Comparison of ENCODE assay signal across 15 cellular contexts in the genomic region with DNA sequence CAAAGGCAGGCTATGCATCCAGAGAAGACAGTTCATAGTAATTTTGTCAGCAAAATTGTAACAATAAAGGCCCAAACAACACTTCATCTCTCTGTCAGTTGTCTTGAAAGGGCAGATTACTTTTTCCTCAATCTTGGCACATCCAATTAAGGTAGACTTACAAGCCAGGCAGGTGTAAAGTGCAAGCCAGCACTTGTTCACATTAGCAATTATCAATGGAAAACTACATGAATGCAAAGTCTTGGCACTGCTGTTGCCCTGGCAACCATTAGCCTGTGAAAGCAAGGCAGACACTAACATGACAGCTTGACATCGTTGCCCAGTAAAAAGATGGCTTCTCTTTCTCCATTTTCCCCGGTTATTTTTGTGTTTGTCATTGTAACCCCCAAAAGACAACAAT.
DNase-seq lines count a peak whose midpoint lies in the region; ATAC-seq, FAIRE-seq and TF ChIP-seq lines count a peak whose summit lies in the region.
"Had no signal": no experiment of that assay in that cellular context is flagged by ENCODE, and none has a peak within 500 bp of the region (broad histone marks: within the 10 kb centered on the region; RNA-seq: fewer than 3 reads in every experiment).

No MANE protein-coding gene starts in this region.

- peak overlapping the region; percentile 29 for H3K9ac ChIP-seq in neural cell (ENCODE audit: low read length)
- H3K9ac ChIP-seq in mammary epithelial cell (ENCODE audit: insufficient read depth, low read length): no peak overlapping the region
- H3K9ac ChIP-seq: KMS-11 had no signal

- peak; percentile 98 for TF ChIP-seq EP300 in neural cell (conservative IDR thresholded peaks at IDR 0.05; ENCODE audit: poor library complexity, severe bottlenecking)

- no peaks in the 10 kb centered on the region for H3K4me1 ChIP-seq in mammary epithelial cell (ENCODE audit: insufficient read depth, low read length)

- CTCF ChIA-PET in mammary epithelial cell (lab: Charles Lee; ENCODE audit: low non-redundant PET): no interaction called here

- TF ChIP-seq CTCF in bronchial epithelial cell (IDR thresholded peaks at IDR 0.05; ENCODE audit: insufficient read depth, low read length, severe bottlenecking) (no peak), neural cell (IDR thresholded peaks at IDR 0.05; ENCODE audit: poor library complexity, severe bottlenecking) (no peak), mammary epithelial cell (conservative IDR thresholded peaks at IDR 0.05 in 1 of 2, IDR thresholded peaks at IDR 0.05 in 1 of 2; ENCODE audit: extremely low read depth in 1 of 2, insufficient read depth in 1 of 2, low read depth in 1 of 2, low read length in 2 of 2) (no peak)

- H3K4me2 ChIP-seq in neural cell (ENCODE audit: low read length) (peak overlapping the region; percentile 4), mammary epithelial cell (ENCODE audit: insufficient read depth, low read depth, low read length) (no peak overlapping the region)
- H3K4me2 ChIP-seq: KMS-11, PC-9 had no signal

- no TSS peak for BruUV-seq in mammary epithelial cell (replicated peaks; lab: Mats Ljungman, UMichigan)

- no peak overlapping the region for H3K4me3 ChIP-seq in bronchial epithelial cell (ENCODE audit: low read depth, low read length)
- peak overlapping the region; percentile 37 for H3K4me3 ChIP-seq in neural cell (ENCODE audit: low read length)
- H3K4me3 ChIP-seq in mammary epithelial cell (replicated peaks in 1 of 3; ENCODE audit: insufficient read depth in 1 of 3, low read depth in 2 of 3, low read length in 3 of 3): no peak overlapping the region
- H3K4me3 ChIP-seq: PC-9 had no signal

- H4K20me1 ChIP-seq in neural cell (ENCODE audit: insufficient read depth) (no peaks in the 10 kb centered on the region), mammary epithelial cell (ENCODE audit: insufficient read depth, low read length) (no peaks in the 10 kb centered on the region)

- peak; percentile 30 for TF ChIP-seq RAD21 in neural cell (conservative IDR thresholded peaks at IDR 0.05)

- dilution Hi-C loops in mammary epithelial cell (cut with HindIII; ENCODE audit: low sequenced_read_pairs): no loop called here

- peak overlapping the region; percentile 76 for H3K27ac ChIP-seq in neural cell (ENCODE audit: low read length)
- H3K27ac ChIP-seq in mammary epithelial cell (ENCODE audit: insufficient read depth, low read depth, low read length): no peak overlapping the region
- H3K27ac ChIP-seq: KMS-11, PC-9 had no signal

- WGBS in mammary epithelial cell (ENCODE audit: low coverage, missing lambda C conversion rate): 23% methylated on average over 2 of the region's 2 CpGs

- no peak for FAIRE-seq in bronchial epithelial cell (lab: Jason Lieb, UNC)
- FAIRE-seq: HepG2 had no signal

- peak in 2 of 3 experiments; percentile 45 to 83 for DNase-seq in NCI-H1417 (lab: John Stamatoyannopoulos, UW)
- DNase-seq in NCI-H2171 treated with DMSO at 0.1 percent for 48 hours (lab: John Stamatoyannopoulos, UW): peak; percentile 48
- DNase-seq in bronchial epithelial cell (ENCODE audit: low read depth): peak; percentile 58
- DNase-seq in NCI-H2227 (lab: John Stamatoyannopoulos, UW; ENCODE audit: unreplicated experiment): no peak
- DNase-seq in mammary epithelial cell: no peak
- DNase-seq: CD8-positive, alpha-beta T cell; H9; NCI-H1092 treated with DMSO at 0.1 percent for 48 hours; NCI-H1930; NCI-H446; PC-9 had no signal

- intact Hi-C loops in mammary epithelial cell (cut with micrococcal nuclease): no loop called here

- in situ Hi-C loops in mammary epithelial cell (cut with MboI; ENCODE audit: low sequenced_read_pairs in 2 of 2): no loop called here

- H3K27me3 ChIP-seq in bronchial epithelial cell (ENCODE audit: control insufficient read depth, insufficient read depth, low read length) (no peaks in the 10 kb centered on the region), neural cell (ENCODE audit: insufficient read depth, low read depth, low read length) (no peaks in the 10 kb centered on the region), mammary epithelial cell (ENCODE audit: insufficient read depth, low read length) (no peaks in the 10 kb centered on the region)

- ATAC-seq in GM18870 (IDR thresholded peaks at IDR 0.05; ENCODE audit: unreplicated experiment): no peak
- ATAC-seq: CD8-positive, alpha-beta T cell; HepG2 had no signal

- H2AFZ ChIP-seq in neural cell (ENCODE audit: low read depth, low read length) (no peak overlapping the region), mammary epithelial cell (ENCODE audit: low read depth, low read length) (no peak overlapping the region)
- H2AFZ ChIP-seq: PC-9 had no signal

- no peaks in the 10 kb centered on the region for H3K36me3 ChIP-seq in bronchial epithelial cell (ENCODE audit: control insufficient read depth, insufficient read depth, low read length)
- no peaks in the 10 kb centered on the region for H3K36me3 ChIP-seq in neural cell (ENCODE audit: insufficient read depth, low read length)
- H3K36me3 ChIP-seq in mammary epithelial cell (ENCODE audit: insufficient read depth, low read length): no peaks in the 10 kb centered on the region

- H3K9me2 ChIP-seq in neural cell (ENCODE audit: insufficient read depth, low read length): no peaks in the 10 kb centered on the region

- H3K79me2 ChIP-seq in neural cell (replicated peaks; ENCODE audit: insufficient read depth, low read length): no peaks in the 10 kb centered on the region
- no peaks in the 10 kb centered on the region for H3K79me2 ChIP-seq in mammary epithelial cell (ENCODE audit: insufficient read depth, low read length)

- H3K9me3 ChIP-seq in neural cell (ENCODE audit: low read length) (no peaks in the 10 kb centered on the region), mammary epithelial cell (replicated peaks; ENCODE audit: insufficient read depth, low read length) (no peaks in the 10 kb centered on the region)

- H3F3A ChIP-seq in neural cell (ENCODE audit: insufficient read depth, low read length, poor library complexity, severe bottlenecking): no peaks in the 10 kb centered on the region

TF ChIP-seq in neural cell, 6 proteins besides CTCF, POLR2A, EP300 and RAD21:
- peak; percentile 31 for TF ChIP-seq SMC3 (conservative IDR thresholded peaks at IDR 0.05; ENCODE audit: poor library complexity)
- TF ChIP-seq POLR2AphosphoS5 (IDR thresholded peaks at IDR 0.05): peak; percentile 85
- TF ChIP-seq MXI1 (conservative IDR thresholded peaks at IDR 0.05; ENCODE audit: poor library complexity, severe bottlenecking): peak; percentile 33
- TF ChIP-seq TAF1 (IDR thresholded peaks at IDR 0.05; ENCODE audit: low read depth): no peak
- TF ChIP-seq, protein P1, sequence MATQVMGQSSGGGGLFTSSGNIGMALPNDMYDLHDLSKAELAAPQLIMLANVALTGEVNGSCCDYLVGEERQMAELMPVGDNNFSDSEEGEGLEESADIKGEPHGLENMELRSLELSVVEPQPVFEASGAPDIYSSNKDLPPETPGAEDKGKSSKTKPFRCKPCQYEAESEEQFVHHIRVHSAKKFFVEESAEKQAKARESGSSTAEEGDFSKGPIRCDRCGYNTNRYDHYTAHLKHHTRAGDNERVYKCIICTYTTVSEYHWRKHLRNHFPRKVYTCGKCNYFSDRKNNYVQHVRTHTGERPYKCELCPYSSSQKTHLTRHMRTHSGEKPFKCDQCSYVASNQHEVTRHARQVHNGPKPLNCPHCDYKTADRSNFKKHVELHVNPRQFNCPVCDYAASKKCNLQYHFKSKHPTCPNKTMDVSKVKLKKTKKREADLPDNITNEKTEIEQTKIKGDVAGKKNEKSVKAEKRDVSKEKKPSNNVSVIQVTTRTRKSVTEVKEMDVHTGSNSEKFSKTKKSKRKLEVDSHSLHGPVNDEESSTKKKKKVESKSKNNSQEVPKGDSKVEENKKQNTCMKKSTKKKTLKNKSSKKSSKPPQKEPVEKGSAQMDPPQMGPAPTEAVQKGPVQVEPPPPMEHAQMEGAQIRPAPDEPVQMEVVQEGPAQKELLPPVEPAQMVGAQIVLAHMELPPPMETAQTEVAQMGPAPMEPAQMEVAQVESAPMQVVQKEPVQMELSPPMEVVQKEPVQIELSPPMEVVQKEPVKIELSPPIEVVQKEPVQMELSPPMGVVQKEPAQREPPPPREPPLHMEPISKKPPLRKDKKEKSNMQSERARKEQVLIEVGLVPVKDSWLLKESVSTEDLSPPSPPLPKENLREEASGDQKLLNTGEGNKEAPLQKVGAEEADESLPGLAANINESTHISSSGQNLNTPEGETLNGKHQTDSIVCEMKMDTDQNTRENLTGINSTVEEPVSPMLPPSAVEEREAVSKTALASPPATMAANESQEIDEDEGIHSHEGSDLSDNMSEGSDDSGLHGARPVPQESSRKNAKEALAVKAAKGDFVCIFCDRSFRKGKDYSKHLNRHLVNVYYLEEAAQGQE (IDR thresholded peaks at IDR 0.05; ENCODE audit: borderline replicate concordance): peak; percentile 84
- TF ChIP-seq EZH2 (IDR thresholded peaks at IDR 0.05; ENCODE audit: borderline replicate concordance, insufficient read depth, low read length, poor library complexity, severe bottlenecking): no peak

Comparison
In these comparisons a context has a peak if more than half of its experiments do, and no peak if none do; other contexts are left out.
1. DNase-seq: peak in NCI-H1417 (2 of 3), NCI-H2171 treated with DMSO at 0.1 percent for 48 hours (single experiment) and bronchial epithelial cell (single experiment); none in NCI-H2227 (single experiment) and mammary epithelial cell (single experiment).